ENCODE assay signal across 13 cellular contexts in genomic region chr10:71320592-71320991, GRCh38. TPM values are rescaled to one million over a fixed set of nuclear protein-coding genes. Genes with fewer than 3 reads are reported as not detected.
A peak's percentile ranks its signal among the peaks of the same experiment; 100 is the strongest.
DNase-seq lines count a peak whose midpoint lies in the region; FAIRE-seq and TF ChIP-seq lines count a peak whose summit lies in the region.
"Had no signal": no experiment of that assay in that cellular context is flagged by ENCODE, and none has a peak within 500 bp of the region (broad histone marks: within the 10 kb centered on the region; RNA-seq: fewer than 3 reads in every experiment).

No MANE protein-coding gene starts in this region.

- H2AFZ ChIP-seq in mesenchymal stem cell (ENCODE audit: low read depth, low read length) = no peak overlapping the region

- no peaks in the 10 kb centered on the region for H3K27me3 ChIP-seq in NT2/D1 (ENCODE audit: insufficient read depth, insufficient read length)
- peaks cover 0 to 25% of the 10 kb centered on the region in 2 experiments for H3K27me3 ChIP-seq in mesenchymal stem cell (ENCODE audit: control insufficient read depth in 1 of 2, insufficient read depth in 1 of 2, low read length in 2 of 2)
- H3K27me3 ChIP-seq: uterus had no signal

- H3K27ac ChIP-seq in mesenchymal stem cell (ENCODE audit: low read length, poor library complexity, severe bottlenecking) = no peak overlapping the region

- H3K23ac ChIP-seq in mesenchymal stem cell (ENCODE audit: low read length in 2 of 2) = no peak overlapping the region

- H3K9me3 ChIP-seq in NT2/D1 (ENCODE audit: insufficient read depth, low read length) (no peaks in the 10 kb centered on the region), mesenchymal stem cell (ENCODE audit: control insufficient read depth, low read length) (no peaks in the 10 kb centered on the region)
- H3K9me3 ChIP-seq: uterus had no signal

- no peaks in the 10 kb centered on the region for H3K9me3 Mint-ChIP-seq in activated CD4-positive, alpha-beta memory T cell treated with anti-CD3 and anti-CD28 coated beads, Interleukin-2, amount 10 ng/mL, durations not matched to agents 7 days and 5 days
- no peaks in the 10 kb centered on the region for H3K9me3 Mint-ChIP-seq in activated CD4-positive, alpha-beta memory T cell treated with anti-CD3 and anti-CD28 coated beads for 36 hours
- H3K9me3 Mint-ChIP-seq in brain = no peaks in the 10 kb centered on the region
- H3K9me3 Mint-ChIP-seq in neural crest cell = no peaks in the 10 kb centered on the region

- H3K4me3 Mint-ChIP-seq in activated CD4-positive, alpha-beta memory T cell treated with anti-CD3 and anti-CD28 coated beads, Interleukin-2, amount 10 ng/mL, durations not matched to agents 7 days and 5 days = peak overlapping the region; percentile 11
- H3K4me3 Mint-ChIP-seq in activated CD4-positive, alpha-beta memory T cell treated with anti-CD3 and anti-CD28 coated beads for 36 hours = no peak overlapping the region
- peak overlapping the region; percentile 64 to 99 (median 96) for H3K4me3 Mint-ChIP-seq in brain
- H3K4me3 Mint-ChIP-seq in neural crest cell = peak overlapping the region; percentile 97

- H3K4ac ChIP-seq in mesenchymal stem cell (ENCODE audit: low read depth in 1 of 2, low read length in 2 of 2) = no peak overlapping the region

- H3K36me3 ChIP-seq in NT2/D1 (ENCODE audit: insufficient read depth, insufficient read length, low read length) = peaks cover 22% of the 10 kb centered on the region
- H3K36me3 ChIP-seq in mesenchymal stem cell (ENCODE audit: control insufficient read depth in 1 of 2, insufficient read depth in 2 of 2, low read depth in 1 of 2, low read length in 2 of 2) = peaks cover 0 to 27% of the 10 kb centered on the region in 2 experiments
- H3K36me3 ChIP-seq: uterus had no signal

- no peak overlapping the region for H3K27ac Mint-ChIP-seq in activated CD4-positive, alpha-beta memory T cell treated with anti-CD3 and anti-CD28 coated beads, Interleukin-2, amount 10 ng/mL, durations not matched to agents 7 days and 5 days
- no peak overlapping the region for H3K27ac Mint-ChIP-seq in activated CD4-positive, alpha-beta memory T cell treated with anti-CD3 and anti-CD28 coated beads for 36 hours
- H3K27ac Mint-ChIP-seq in brain = peak overlapping the region in 3 of 5 experiments; percentile 52 to 95 (median 63)
- no peak overlapping the region for H3K27ac Mint-ChIP-seq in neural crest cell (ENCODE audit: unreplicated experiment)

- no peak overlapping the region for H2BK120ac ChIP-seq in mesenchymal stem cell (ENCODE audit: low read depth, low read length)

- intact Hi-C loops in activated CD4-positive, alpha-beta memory T cell treated with anti-CD3 and anti-CD28 coated beads for 36 hours (cut with micrococcal nuclease) = no loop called here

- peaks cover 21% of the 10 kb centered on the region for H3K4me1 Mint-ChIP-seq in activated CD4-positive, alpha-beta memory T cell treated with anti-CD3 and anti-CD28 coated beads, Interleukin-2, amount 10 ng/mL, durations not matched to agents 7 days and 5 days
- H3K4me1 Mint-ChIP-seq in activated CD4-positive, alpha-beta memory T cell treated with anti-CD3 and anti-CD28 coated beads for 36 hours (ENCODE audit: low read depth) = peaks cover 22% of the 10 kb centered on the region
- H3K4me1 Mint-ChIP-seq in brain (peaks cover 68% of the 10 kb centered on the region), neural crest cell (peaks cover 20% of the 10 kb centered on the region)

- peaks cover 7% of the 10 kb centered on the region for H3K36me3 Mint-ChIP-seq in activated CD4-positive, alpha-beta memory T cell treated with anti-CD3 and anti-CD28 coated beads, Interleukin-2, amount 10 ng/mL, durations not matched to agents 7 days and 5 days (ENCODE audit: low read depth)
- H3K36me3 Mint-ChIP-seq in activated CD4-positive, alpha-beta memory T cell treated with anti-CD3 and anti-CD28 coated beads for 36 hours = peaks cover 11% of the 10 kb centered on the region
- H3K36me3 Mint-ChIP-seq in brain (peaks cover 19% of the 10 kb centered on the region), neural crest cell (ENCODE audit: low read depth) (peaks cover 2% of the 10 kb centered on the region)

- CTCF ChIA-PET in activated CD4-positive, alpha-beta memory T cell treated with anti-CD3 and anti-CD28 coated beads, Interleukin-2, amount 10 ng/mL, durations not matched to agents 7 days and 5 days (lab: Charles Lee) = interaction anchor here (0.9 to 2.4 kb wide), 5 partner anchors 56 to 500 kb away, joined by 3 to 10 read pairs (median 3); no protein-coding TSS in a partner anchor
- CTCF ChIA-PET in activated CD4-positive, alpha-beta memory T cell treated with anti-CD3 and anti-CD28 coated beads for 36 hours (lab: Charles Lee) = interaction anchor here (0.7 to 3.5 kb wide), 11 partner anchors 9 to 531 kb away, joined by 3 to 21 read pairs (median 8); partner anchors contain the start of gene PSAP

- no peaks in the 10 kb centered on the region for H3K79me1 ChIP-seq in mesenchymal stem cell (replicated peaks; ENCODE audit: low read length, poor library complexity, severe bottlenecking)

- POLR2A ChIA-PET in activated CD4-positive, alpha-beta memory T cell treated with anti-CD3 and anti-CD28 coated beads, Interleukin-2, amount 10 ng/mL, durations not matched to agents 7 days and 5 days (lab: Charles Lee) = interaction anchor here (1.2 to 1.5 kb wide), 2 partner anchors 374 to 378 kb away, joined by 3 to 4 read pairs; no protein-coding TSS in a partner anchor
- POLR2A ChIA-PET in activated CD4-positive, alpha-beta memory T cell treated with anti-CD3 and anti-CD28 coated beads for 36 hours (lab: Charles Lee) = interaction anchor here (1.5 kb wide), 1 partner anchor 453 kb away, joined by 4 read pairs; the partner anchor contains the start of gene VSIR

- no peak overlapping the region for H3K4me2 ChIP-seq in mesenchymal stem cell (ENCODE audit: low read length, poor library complexity, severe bottlenecking)

- 90% methylated on average over 5 of the region's 5 CpGs for WGBS in mesenchymal stem cell

- no peak overlapping the region for H3K14ac ChIP-seq in mesenchymal stem cell (ENCODE audit: low read length in 2 of 2)

- H2BK5ac ChIP-seq in mesenchymal stem cell (ENCODE audit: low read depth, low read length, poor library complexity, severe bottlenecking) = no peak overlapping the region

- H3K18ac ChIP-seq in mesenchymal stem cell (ENCODE audit: low read depth in 1 of 2, low read length in 2 of 2) = no peak overlapping the region

- no peak overlapping the region for H4K8ac ChIP-seq in mesenchymal stem cell (ENCODE audit: low read length)

- no peaks in the 10 kb centered on the region for H3K27me3 Mint-ChIP-seq in activated CD4-positive, alpha-beta memory T cell treated with anti-CD3 and anti-CD28 coated beads, Interleukin-2, amount 10 ng/mL, durations not matched to agents 7 days and 5 days
- no peaks in the 10 kb centered on the region for H3K27me3 Mint-ChIP-seq in activated CD4-positive, alpha-beta memory T cell treated with anti-CD3 and anti-CD28 coated beads for 36 hours
- peaks cover 14% of the 10 kb centered on the region for H3K27me3 Mint-ChIP-seq in brain
- H3K27me3 Mint-ChIP-seq in neural crest cell (ENCODE audit: low read depth) = peaks cover 3% of the 10 kb centered on the region

- no peak overlapping the region for H2AK5ac ChIP-seq in mesenchymal stem cell (ENCODE audit: low read length, severe bottlenecking)

- H2BK15ac ChIP-seq in mesenchymal stem cell (ENCODE audit: low read depth, poor library complexity, severe bottlenecking) = no peak overlapping the region

- H2BK12ac ChIP-seq in mesenchymal stem cell (ENCODE audit: low read length in 2 of 2) = no peak overlapping the region

- H3K4me1 ChIP-seq in NT2/D1 (ENCODE audit: insufficient read depth, insufficient read length) = peaks cover 9% of the 10 kb centered on the region
- peaks cover 11% of the 10 kb centered on the region for H3K4me1 ChIP-seq in mesenchymal stem cell (ENCODE audit: control insufficient read depth, insufficient read depth, low read depth, low read length)
- H3K4me1 ChIP-seq: uterus had no signal

- no peak overlapping the region for H4K91ac ChIP-seq in mesenchymal stem cell (ENCODE audit: low read length)

- no peak for DNase-seq in activated CD4-positive, alpha-beta memory T cell treated with anti-CD3 and anti-CD28 coated beads, Interleukin-2, amount 10 ng/mL, durations not matched to agents 7 days and 5 days
- DNase-seq in activated CD4-positive, alpha-beta memory T cell treated with anti-CD3 and anti-CD28 coated beads for 36 hours = no peak
- DNase-seq in NT2/D1 (ENCODE audit: low read depth, low spot score) = no peak
- DNase-seq in neural crest cell (ENCODE audit: low read depth, low spot score) = no peak
- DNase-seq in RCC 7860 (ENCODE audit: low spot score) = no peak
- DNase-seq in NCI-H524 (lab: John Stamatoyannopoulos, UW) = no peak
- DNase-seq in mesenchymal stem cell = no peak
- DNase-seq: amygdala, GOT3, left ventricle myocardium superior, NCI-H1417, uterus had no signal

- H3K9ac ChIP-seq in NT2/D1 (ENCODE audit: insufficient read length, low read depth) (peak overlapping the region; percentile 21), mesenchymal stem cell (ENCODE audit: low read length) (no peak overlapping the region)

- TF ChIP-seq CTCF in brain (conservative IDR thresholded peaks at IDR 0.05) (no peak), neural crest cell (conservative IDR thresholded peaks at IDR 0.05) (no peak)

- FAIRE-seq in RCC 7860 (lab: Jason Lieb, UNC) = no peak

- H3K4me3 ChIP-seq in NT2/D1 (ENCODE audit: insufficient read length, low read depth) = no peak overlapping the region
- no peak overlapping the region for H3K4me3 ChIP-seq in mesenchymal stem cell (ENCODE audit: insufficient read depth in 1 of 2, low read depth in 1 of 2, low read length in 2 of 2)

RNA-seq across cellular contexts. Expression of gene SLC29A3, which starts 1.5 kb away (rescaled TPM):
- total RNA-seq in activated CD4-positive, alpha-beta memory T cell treated with anti-CD3 and anti-CD28 coated beads, Interleukin-2, amount 10 ng/mL, durations not matched to agents 7 days and 5 days = 1 to 10 TPM; 2.6 to 3.2 TPM
- 1 to 10 TPM; 2.5 to 3.0 TPM for total RNA-seq in activated CD4-positive, alpha-beta memory T cell treated with anti-CD3 and anti-CD28 coated beads for 36 hours
- 7.7 TPM for polyA plus RNA-seq in brain (ENCODE audit: insufficient read depth, low read depth, low replicate concordance)
- 5.3 and 6.0 TPM in 2 replicates for total RNA-seq in neural crest cell
- 2.4 TPM for polyA plus RNA-seq in mesenchymal stem cell (2013, experiment 1 of 2)
- polyA plus RNA-seq in mesenchymal stem cell (2013, experiment 2 of 2) = 2.1 TPM

Comparison
In these comparisons a context has a peak if more than half of its experiments do, and no peak if none do; other contexts are left out.
1. H3K27ac Mint-ChIP-seq: peak in brain (3 of 5); none in activated CD4-positive, alpha-beta memory T cell treated with anti-CD3 and anti-CD28 coated beads, Interleukin-2, amount 10 ng/mL, durations not matched to agents 7 days and 5 days (single experiment), activated CD4-positive, alpha-beta memory T cell treated with anti-CD3 and anti-CD28 coated beads for 36 hours (single experiment) and neural crest cell (single experiment).